27 cellular contexts compared by ENCODE assay signal in the genomic region with DNA sequence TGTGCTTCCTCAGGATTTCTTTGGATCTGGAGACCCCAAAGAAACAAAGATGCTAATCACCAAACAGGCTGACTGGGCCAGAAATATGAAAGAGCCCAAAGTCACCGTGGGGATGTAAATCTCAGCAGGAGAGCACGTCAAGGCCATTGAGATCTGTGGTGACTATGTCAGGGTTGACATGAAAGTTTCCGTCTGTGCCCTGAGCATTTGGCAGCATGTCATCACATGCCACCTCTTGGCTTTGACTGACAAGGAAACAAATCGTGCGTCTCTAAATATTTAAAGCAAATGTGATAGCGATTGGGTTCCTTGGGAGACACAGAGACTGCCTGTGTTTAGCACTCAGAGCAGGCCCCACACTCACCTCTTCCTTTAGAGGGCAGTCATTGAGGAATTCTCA. TPM values are rescaled to one million over a fixed set of nuclear protein-coding genes. Genes with fewer than 3 reads are reported as not detected.
"Had no signal": no experiment of that assay in that cellular context is flagged by ENCODE, and none has a peak within 500 bp of the region (broad histone marks: within the 10 kb centered on the region; RNA-seq: fewer than 3 reads in every experiment).

No MANE protein-coding gene starts in this region.

- H3K27me3 ChIP-seq: breast epithelium, SJCRH30 had no signal

- DNase-seq: activated CD4-positive, alpha-beta memory T cell treated with anti-CD3 and anti-CD28 coated beads for 36 hours; activated CD4-positive, alpha-beta T cell treated with anti-CD3 and anti-CD28 coated beads, Interleukin-2, amount 10 ng/mL, durations not matched to agents 7 days and 5 days; activated CD4-positive, CD25-positive, alpha-beta regulatory T cell; activated CD8-positive, alpha-beta memory T cell treated with anti-CD3 and anti-CD28 coated beads for 24 hours; activated gamma-delta T cell treated with Interleukin-2 at 50 U/mL for 16 hours; activated naive CD4-positive, alpha-beta T cell treated with anti-CD3 and anti-CD28 coated beads, Interleukin-2, amount 10 ng/mL, durations not matched to agents 7 days and 5 days; activated naive CD8-positive, alpha-beta T cell treated with anti-CD3 and anti-CD28 coated beads, Interleukin-2, amount 10 ng/mL, durations not matched to agents 7 days and 5 days; activated T-cell treated with anti-CD3 and anti-CD28 coated beads, Interleukin-2, amount 50 U/mL, for 72 hours; aorta; caudate nucleus; KG1; NCI-H1048; NCI-H2029; NCI-H2107; NCI-H345; NCI-H510A; NCI-H526 treated with DMSO at 0.1 percent for 48 hours; NCI-H82; Right ventricle myocardium superior; RPMI8226; SJCRH30; SK-N-SH; T-helper 1 cell had no signal

- H3K9me3 Mint-ChIP-seq: activated CD4-positive, alpha-beta memory T cell treated with anti-CD3 and anti-CD28 coated beads for 36 hours; activated CD4-positive, alpha-beta T cell treated with anti-CD3 and anti-CD28 coated beads, Interleukin-2, amount 10 ng/mL, durations not matched to agents 7 days and 5 days; activated naive CD4-positive, alpha-beta T cell treated with anti-CD3 and anti-CD28 coated beads, Interleukin-2, amount 10 ng/mL, durations not matched to agents 7 days and 5 days; activated naive CD8-positive, alpha-beta T cell treated with anti-CD3 and anti-CD28 coated beads, Interleukin-2, amount 10 ng/mL, durations not matched to agents 7 days and 5 days; activated T-cell treated with anti-CD3 and anti-CD28 coated beads, Interleukin-2, amount 50 U/mL, for 72 hours; activated T-helper 2 cell treated with anti-CD3 and anti-CD28 coated beads, Interferon-gamma antibody, Interleukin-2, Interleukin-4, amounts not matched to agents 10 μg/mL and 5 μg/mL and 100 μg/mL, durations not matched to agents 14 hours and 24 hours and 36 hours had no signal

- H3K27me3 Mint-ChIP-seq: activated CD4-positive, alpha-beta memory T cell treated with anti-CD3 and anti-CD28 coated beads for 36 hours; activated CD4-positive, alpha-beta T cell treated with anti-CD3 and anti-CD28 coated beads, Interleukin-2, amount 10 ng/mL, durations not matched to agents 7 days and 5 days; activated naive CD4-positive, alpha-beta T cell treated with anti-CD3 and anti-CD28 coated beads, Interleukin-2, amount 10 ng/mL, durations not matched to agents 7 days and 5 days; activated naive CD8-positive, alpha-beta T cell treated with anti-CD3 and anti-CD28 coated beads, Interleukin-2, amount 10 ng/mL, durations not matched to agents 7 days and 5 days had no signal

- H3K36me3 ChIP-seq: breast epithelium had no signal

- H3K4me3 ChIP-seq: breast epithelium, SJCRH30 had no signal

- H3K27ac ChIP-seq: SJCRH30, VCaP had no signal

- H3K4me3 Mint-ChIP-seq: activated CD4-positive, alpha-beta memory T cell treated with anti-CD3 and anti-CD28 coated beads for 36 hours; activated CD4-positive, alpha-beta T cell treated with anti-CD3 and anti-CD28 coated beads, Interleukin-2, amount 10 ng/mL, durations not matched to agents 7 days and 5 days; activated naive CD4-positive, alpha-beta T cell treated with anti-CD3 and anti-CD28 coated beads, Interleukin-2, amount 10 ng/mL, durations not matched to agents 7 days and 5 days; activated naive CD8-positive, alpha-beta T cell treated with anti-CD3 and anti-CD28 coated beads, Interleukin-2, amount 10 ng/mL, durations not matched to agents 7 days and 5 days; activated T-cell treated with anti-CD3 and anti-CD28 coated beads, Interleukin-2, amount 50 U/mL, for 72 hours had no signal

- H3K27ac Mint-ChIP-seq: activated CD4-positive, alpha-beta memory T cell treated with anti-CD3 and anti-CD28 coated beads for 36 hours; activated CD4-positive, alpha-beta T cell treated with anti-CD3 and anti-CD28 coated beads, Interleukin-2, amount 10 ng/mL, durations not matched to agents 7 days and 5 days; activated naive CD4-positive, alpha-beta T cell treated with anti-CD3 and anti-CD28 coated beads, Interleukin-2, amount 10 ng/mL, durations not matched to agents 7 days and 5 days; activated naive CD8-positive, alpha-beta T cell treated with anti-CD3 and anti-CD28 coated beads, Interleukin-2, amount 10 ng/mL, durations not matched to agents 7 days and 5 days; activated T-helper 2 cell treated with anti-CD3 and anti-CD28 coated beads, Interferon-gamma antibody, Interleukin-2, Interleukin-4, amounts not matched to agents 10 μg/mL and 5 μg/mL and 100 μg/mL, durations not matched to agents 14 hours and 24 hours and 36 hours had no signal

- H3K9me3 ChIP-seq: breast epithelium, SJCRH30, SK-N-SH had no signal

RNA-seq across cellular contexts. Expression of gene EFCAB12, which starts 35.2 kb away (rescaled TPM):
- total RNA-seq: M059J, Right ventricle myocardium superior, SJCRH30 had no signal
